Comparison of ENCODE assay signal across 1 cellular context in genomic region chr1:920008-920407, GRCh38.
TF ChIP-seq lines count a peak whose summit lies in the region.

No MANE protein-coding gene starts in this region.

TF ChIP-seq in H1, 55 proteins besides CTCF, POLR2A, EP300 and RAD21:
- TF ChIP-seq HDAC2 (IDR thresholded peaks at IDR 0.05; ENCODE audit: borderline replicate concordance in 1 of 2, low read depth in 2 of 2, low read length in 2 of 2) (no peak), PHF8 (conservative IDR thresholded peaks at IDR 0.05; ENCODE audit: low read depth, low read length) (no peak), CHD1 (IDR thresholded peaks at IDR 0.05; ENCODE audit: low read depth, low read length) (no peak), NRF1 (IDR thresholded peaks at IDR 0.05; ENCODE audit: low read depth, low read length) (no peak), GTF2F1 (IDR thresholded peaks at IDR 0.05; ENCODE audit: borderline replicate concordance, low read depth, low read length) (no peak), TEAD4 (IDR thresholded peaks at IDR 0.05; ENCODE audit: low read depth, low read length) (no peak), KDM1A (IDR thresholded peaks at IDR 0.05; ENCODE audit: borderline replicate concordance, low read length) (no peak), SUZ12 (IDR thresholded peaks at IDR 0.05; ENCODE audit: low read length) (no peak), ATF3 (IDR thresholded peaks at IDR 0.05; ENCODE audit: insufficient read depth, low read depth, low read length) (no peak), EGR1 (IDR thresholded peaks at IDR 0.05; ENCODE audit: borderline replicate concordance, low read depth, low read length) (no peak), ASH2L (IDR thresholded peaks at IDR 0.05; ENCODE audit: low read length) (no peak), HDAC6 (IDR thresholded peaks at IDR 0.05; ENCODE audit: low read depth, low read length) (no peak), RXRA (IDR thresholded peaks at IDR 0.05; ENCODE audit: insufficient read depth, low read depth, low read length) (no peak), POU5F1 (IDR thresholded peaks at IDR 0.05; ENCODE audit: low read depth, low read length) (no peak)
